ENCODE assay signal across 1 cellular context in the genomic region with DNA sequence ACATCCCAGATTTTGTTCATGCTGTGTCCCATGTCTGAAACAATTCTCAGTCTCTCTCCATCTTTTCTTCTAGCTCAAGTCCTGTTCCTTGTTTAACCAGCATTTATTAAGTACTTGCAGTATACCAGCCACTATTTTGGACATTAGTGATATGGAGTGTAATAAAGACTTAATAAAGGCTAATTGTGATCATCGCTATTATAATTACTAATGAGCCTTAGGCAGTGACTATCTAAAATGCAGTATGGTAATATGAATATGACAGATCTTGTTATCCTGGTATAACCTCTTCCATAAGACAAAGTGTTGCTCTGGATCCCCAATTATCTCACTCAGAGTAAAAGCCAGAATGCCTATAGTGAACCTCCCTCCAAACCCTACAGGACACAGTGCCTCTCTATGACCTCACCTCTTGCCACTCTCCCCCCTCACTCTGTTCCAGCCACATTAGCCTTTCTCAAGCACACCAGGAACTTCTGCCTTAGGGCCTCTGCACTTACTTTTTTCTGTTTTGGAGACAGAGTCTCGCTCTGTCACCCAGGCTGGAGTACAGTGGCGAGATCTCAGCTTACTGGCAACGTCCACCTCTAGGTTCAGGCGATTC.
TF ChIP-seq lines count a peak whose summit lies in the region.

No MANE protein-coding gene starts in this region.

TF ChIP-seq in HepG2, 621 proteins besides CTCF, POLR2A, EP300 and RAD21:
- TF ChIP-seq, protein P1, sequence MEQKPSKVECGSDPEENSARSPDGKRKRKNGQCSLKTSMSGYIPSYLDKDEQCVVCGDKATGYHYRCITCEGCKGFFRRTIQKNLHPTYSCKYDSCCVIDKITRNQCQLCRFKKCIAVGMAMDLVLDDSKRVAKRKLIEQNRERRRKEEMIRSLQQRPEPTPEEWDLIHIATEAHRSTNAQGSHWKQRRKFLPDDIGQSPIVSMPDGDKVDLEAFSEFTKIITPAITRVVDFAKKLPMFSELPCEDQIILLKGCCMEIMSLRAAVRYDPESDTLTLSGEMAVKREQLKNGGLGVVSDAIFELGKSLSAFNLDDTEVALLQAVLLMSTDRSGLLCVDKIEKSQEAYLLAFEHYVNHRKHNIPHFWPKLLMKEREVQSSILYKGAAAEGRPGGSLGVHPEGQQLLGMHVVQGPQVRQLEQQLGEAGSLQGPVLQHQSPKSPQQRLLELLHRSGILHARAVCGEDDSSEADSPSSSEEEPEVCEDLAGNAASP (CRISPR knock-in tag; IDR thresholded peaks at IDR 0.05; ENCODE audit: borderline replicate concordance) = no peak
- no peak for TF ChIP-seq ZNF619 (CRISPR knock-in tag; IDR thresholded peaks at IDR 0.05)
- no peak for TF ChIP-seq PTBP1 (IDR thresholded peaks at IDR 0.05; ENCODE audit: low read depth, low read length, poor library complexity, severe bottlenecking)
- TF ChIP-seq ZNF446 (CRISPR knock-in tag; IDR thresholded peaks at IDR 0.05) = no peak
- TF ChIP-seq, protein P2, sequence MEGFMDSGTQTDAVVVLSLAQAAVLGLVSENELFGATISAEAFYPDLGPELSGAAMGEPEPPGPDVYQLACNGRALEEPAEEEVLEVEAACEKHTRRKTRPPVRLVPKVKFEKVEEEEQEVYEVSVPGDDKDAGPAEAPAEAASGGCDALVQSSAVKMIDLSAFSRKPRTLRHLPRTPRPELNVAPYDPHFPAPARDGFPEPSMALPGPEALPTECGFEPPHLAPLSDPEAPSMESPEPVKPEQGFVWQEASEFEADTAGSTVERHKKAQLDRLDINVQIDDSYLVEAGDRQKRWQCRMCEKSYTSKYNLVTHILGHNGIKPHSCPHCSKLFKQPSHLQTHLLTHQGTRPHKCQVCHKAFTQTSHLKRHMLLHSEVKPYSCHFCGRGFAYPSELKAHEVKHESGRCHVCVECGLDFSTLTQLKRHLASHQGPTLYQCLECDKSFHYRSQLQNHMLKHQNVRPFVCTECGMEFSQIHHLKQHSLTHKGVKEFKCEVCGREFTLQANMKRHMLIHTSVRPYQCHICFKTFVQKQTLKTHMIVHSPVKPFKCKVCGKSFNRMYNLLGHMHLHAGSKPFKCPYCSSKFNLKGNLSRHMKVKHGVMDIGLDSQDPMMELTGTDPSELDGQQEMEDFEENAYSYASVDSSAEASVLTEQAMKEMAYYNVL (CRISPR knock-in tag; IDR thresholded peaks at IDR 0.05; ENCODE audit: borderline replicate concordance) = no peak
- TF ChIP-seq, protein P3, sequence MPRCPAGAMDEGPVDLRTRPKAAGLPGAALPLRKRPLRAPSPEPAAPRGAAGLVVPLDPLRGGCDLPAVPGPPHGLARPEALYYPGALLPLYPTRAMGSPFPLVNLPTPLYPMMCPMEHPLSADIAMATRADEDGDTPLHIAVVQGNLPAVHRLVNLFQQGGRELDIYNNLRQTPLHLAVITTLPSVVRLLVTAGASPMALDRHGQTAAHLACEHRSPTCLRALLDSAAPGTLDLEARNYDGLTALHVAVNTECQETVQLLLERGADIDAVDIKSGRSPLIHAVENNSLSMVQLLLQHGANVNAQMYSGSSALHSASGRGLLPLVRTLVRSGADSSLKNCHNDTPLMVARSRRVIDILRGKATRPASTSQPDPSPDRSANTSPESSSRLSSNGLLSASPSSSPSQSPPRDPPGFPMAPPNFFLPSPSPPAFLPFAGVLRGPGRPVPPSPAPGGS (CRISPR knock-in tag; IDR thresholded peaks at IDR 0.05) = no peak
- TF ChIP-seq, protein P4, sequence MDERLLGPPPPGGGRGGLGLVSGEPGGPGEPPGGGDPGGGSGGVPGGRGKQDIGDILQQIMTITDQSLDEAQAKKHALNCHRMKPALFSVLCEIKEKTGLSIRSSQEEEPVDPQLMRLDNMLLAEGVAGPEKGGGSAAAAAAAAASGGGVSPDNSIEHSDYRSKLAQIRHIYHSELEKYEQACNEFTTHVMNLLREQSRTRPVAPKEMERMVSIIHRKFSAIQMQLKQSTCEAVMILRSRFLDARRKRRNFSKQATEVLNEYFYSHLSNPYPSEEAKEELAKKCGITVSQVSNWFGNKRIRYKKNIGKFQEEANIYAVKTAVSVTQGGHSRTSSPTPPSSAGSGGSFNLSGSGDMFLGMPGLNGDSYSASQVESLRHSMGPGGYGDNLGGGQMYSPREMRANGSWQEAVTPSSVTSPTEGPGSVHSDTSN (CRISPR knock-in tag; IDR thresholded peaks at IDR 0.05) = no peak
- no peak for TF ChIP-seq ZBTB42 (CRISPR knock-in tag; IDR thresholded peaks at IDR 0.05)
- TF ChIP-seq TBP (CRISPR knock-in tag; IDR thresholded peaks at IDR 0.05) = no peak
- TF ChIP-seq ZNF205 (CRISPR knock-in tag; IDR thresholded peaks at IDR 0.05) = no peak
